Comparison of ENCODE assay signal across 14 cellular contexts in genomic region chr5:139571543-139571942, GRCh38. TPM values are rescaled to one million over a fixed set of nuclear protein-coding genes. Genes with fewer than 3 reads are reported as not detected.
A peak's percentile ranks its signal among the peaks of the same experiment; 100 is the strongest.
DNase-seq lines count a peak whose midpoint lies in the region; ATAC-seq and TF ChIP-seq lines count a peak whose summit lies in the region.
"Had no signal": no experiment of that assay in that cellular context is flagged by ENCODE, and none has a peak within 500 bp of the region (broad histone marks: within the 10 kb centered on the region; RNA-seq: fewer than 3 reads in every experiment).

No MANE protein-coding gene starts in this region.

- H3K27ac Mint-ChIP-seq in activated naive CD4-positive, alpha-beta T cell treated with anti-CD3 and anti-CD28 coated beads, Interleukin-2, amount 50 U/mL, for 24 hours: peak overlapping the region; percentile 80
- H3K27ac Mint-ChIP-seq in T-helper 17 cell (peak overlapping the region; percentile 89), endothelial cell (ENCODE audit: unreplicated experiment) (peak overlapping the region; percentile 39)
- H3K27ac Mint-ChIP-seq in stimulated activated naive B cell treated with anti-CD40 and anti-IgM and Interleukin-4, amounts not matched to agents 10 μg/mL and 1 μg/mL and 100 μg/mL, for 72 hours: peak overlapping the region; percentile 1

- no peaks in the 10 kb centered on the region for H3K9me3 Mint-ChIP-seq in activated naive CD4-positive, alpha-beta T cell treated with anti-CD3 and anti-CD28 coated beads, Interleukin-2, amount 50 U/mL, for 24 hours
- no peaks in the 10 kb centered on the region for H3K9me3 Mint-ChIP-seq in endothelial cell (ENCODE audit: unreplicated experiment)
- H3K9me3 Mint-ChIP-seq in stimulated activated naive B cell treated with anti-CD40 and anti-IgM and Interleukin-4, amounts not matched to agents 10 μg/mL and 1 μg/mL and 100 μg/mL, for 72 hours: no peaks in the 10 kb centered on the region

- peaks cover 74% of the 10 kb centered on the region for H3K4me1 Mint-ChIP-seq in activated naive CD4-positive, alpha-beta T cell treated with anti-CD3 and anti-CD28 coated beads, Interleukin-2, amount 50 U/mL, for 24 hours
- H3K4me1 Mint-ChIP-seq in T-helper 17 cell (peaks cover 45% of the 10 kb centered on the region), endothelial cell (ENCODE audit: unreplicated experiment) (peaks cover 34% of the 10 kb centered on the region)
- H3K4me1 Mint-ChIP-seq in stimulated activated naive B cell treated with anti-CD40 and anti-IgM and Interleukin-4, amounts not matched to agents 10 μg/mL and 1 μg/mL and 100 μg/mL, for 72 hours: peaks cover 35 to 80% of the 10 kb centered on the region in 2 donors

- TF ChIP-seq CTCF in endothelial cell (IDR thresholded peaks at IDR 0.05; ENCODE audit: unreplicated experiment): no peak

- H3K9me3 ChIP-seq in T-helper 17 cell (ENCODE audit: control insufficient read depth, low read length, poor library complexity, severe bottlenecking): no peaks in the 10 kb centered on the region
- H3K9me3 ChIP-seq: pancreas, suprapubic skin had no signal

- peak overlapping the region; percentile 52 for H3K4me3 Mint-ChIP-seq in activated naive CD4-positive, alpha-beta T cell treated with anti-CD3 and anti-CD28 coated beads, Interleukin-2, amount 50 U/mL, for 24 hours
- H3K4me3 Mint-ChIP-seq in T-helper 17 cell (peak overlapping the region; percentile 60), endothelial cell (ENCODE audit: unreplicated experiment) (peak overlapping the region; percentile 1)
- H3K4me3 Mint-ChIP-seq in stimulated activated naive B cell treated with anti-CD40 and anti-IgM and Interleukin-4, amounts not matched to agents 10 μg/mL and 1 μg/mL and 100 μg/mL, for 72 hours: peak overlapping the region; percentile 18 to 57

- no peak for DNase-seq in activated naive CD4-positive, alpha-beta T cell treated with Interleukin-2 at 50 U/mL for 16 hours
- no peak for DNase-seq in T-helper 17 cell
- DNase-seq in endothelial cell (ENCODE audit: low spot score): no peak
- DNase-seq in stimulated activated naive B cell treated with anti-CD40 and anti-IgM and Interleukin-4, amounts not matched to agents 10 μg/mL and 1 μg/mL and 100 μg/mL, for 72 hours: no peak
- DNase-seq in islet precursor cell: no peak
- no peak for DNase-seq in HuH-7 (ENCODE audit: low spot score)
- DNase-seq: activated CD4-positive, alpha-beta T cell treated with anti-CD3 and anti-CD28 coated beads for 1 hour; DMS79; NCI-H1930; NCI-H524; pancreas had no signal

- peaks cover 4% of the 10 kb centered on the region for H3K36me3 Mint-ChIP-seq in activated naive CD4-positive, alpha-beta T cell treated with anti-CD3 and anti-CD28 coated beads, Interleukin-2, amount 50 U/mL, for 24 hours
- H3K36me3 Mint-ChIP-seq in T-helper 17 cell (ENCODE audit: low read depth) (peaks cover 5% of the 10 kb centered on the region), endothelial cell (ENCODE audit: low read depth, unreplicated experiment) (no peaks in the 10 kb centered on the region)
- H3K36me3 Mint-ChIP-seq in stimulated activated naive B cell treated with anti-CD40 and anti-IgM and Interleukin-4, amounts not matched to agents 10 μg/mL and 1 μg/mL and 100 μg/mL, for 72 hours: peaks cover 26 to 43% of the 10 kb centered on the region in 2 donors

- no peak for ATAC-seq in T-helper 17 cell
- ATAC-seq in stimulated activated naive B cell treated with anti-CD40 and anti-IgM and Interleukin-4, amounts not matched to agents 10 μg/mL and 1 μg/mL and 100 μg/mL, for 72 hours (replicated peaks): no peak
- ATAC-seq in HG03159 (IDR thresholded peaks at IDR 0.05; ENCODE audit: unreplicated experiment): no peak

- H3K27me3 Mint-ChIP-seq in activated naive CD4-positive, alpha-beta T cell treated with anti-CD3 and anti-CD28 coated beads, Interleukin-2, amount 50 U/mL, for 24 hours: no peaks in the 10 kb centered on the region
- no peaks in the 10 kb centered on the region for H3K27me3 Mint-ChIP-seq in T-helper 17 cell
- no peaks in the 10 kb centered on the region for H3K27me3 Mint-ChIP-seq in endothelial cell (ENCODE audit: unreplicated experiment)
- H3K27me3 Mint-ChIP-seq in stimulated activated naive B cell treated with anti-CD40 and anti-IgM and Interleukin-4, amounts not matched to agents 10 μg/mL and 1 μg/mL and 100 μg/mL, for 72 hours: no peaks in the 10 kb centered on the region

RNA-seq across cellular contexts. Expression of gene UBE2D2, which starts 10.4 kb away (rescaled TPM):
- total RNA-seq in T-helper 17 cell (100 to 1,000 TPM; 153 to 165 TPM), endothelial cell (ENCODE audit: unreplicated experiment) (214 TPM)

Comparison
In these comparisons a context has a peak if more than half of its experiments do, and no peak if none do; other contexts are left out.
1. H3K27ac Mint-ChIP-seq: peak in every context shown above with its lines; median percentile 89 in T-helper 17 cell; 80 in activated naive CD4-positive, alpha-beta T cell treated with anti-CD3 and anti-CD28 coated beads, Interleukin-2, amount 50 U/mL, for 24 hours; 39 in endothelial cell; 1 in stimulated activated naive B cell treated with anti-CD40 and anti-IgM and Interleukin-4, amounts not matched to agents 10 μg/mL and 1 μg/mL and 100 μg/mL, for 72 hours.
2. H3K4me3 Mint-ChIP-seq: peak in every context shown above with its lines; median percentile 60 in T-helper 17 cell; 52 in activated naive CD4-positive, alpha-beta T cell treated with anti-CD3 and anti-CD28 coated beads, Interleukin-2, amount 50 U/mL, for 24 hours; 38 in stimulated activated naive B cell treated with anti-CD40 and anti-IgM and Interleukin-4, amounts not matched to agents 10 μg/mL and 1 μg/mL and 100 μg/mL, for 72 hours; 1 in endothelial cell.